ENCODE assay signal across 2 cellular contexts in genomic region chr12:122205590-122205925, GRCh38.
TF ChIP-seq lines count a peak whose summit lies in the region.

No MANE protein-coding gene starts in this region.

TF ChIP-seq in IMR-90, 13 proteins besides CTCF, POLR2A, EP300 and RAD21:
- TF ChIP-seq MAFK (IDR thresholded peaks at IDR 0.05; ENCODE audit: low read depth, low read length) (no peak), MXI1 (IDR thresholded peaks at IDR 0.05; ENCODE audit: borderline replicate concordance, low read depth, low read length) (no peak), MAZ (IDR thresholded peaks at IDR 0.05; ENCODE audit: borderline replicate concordance, low read depth, low read length) (no peak), BHLHE40 (IDR thresholded peaks at IDR 0.05; ENCODE audit: low read depth, low read length) (no peak), USF2 (IDR thresholded peaks at IDR 0.05; ENCODE audit: low read depth, low read length) (no peak), RFX5 (IDR thresholded peaks at IDR 0.05; ENCODE audit: low read depth, low read length) (no peak), SMC3 (IDR thresholded peaks at IDR 0.05; ENCODE audit: low read depth, low read length) (no peak), FOS (IDR thresholded peaks at IDR 0.05; ENCODE audit: low read depth, low read length) (no peak), CHD1 (IDR thresholded peaks at IDR 0.05; ENCODE audit: low read depth, low read length) (no peak), ELK1 (IDR thresholded peaks at IDR 0.05; ENCODE audit: borderline replicate concordance, low read depth, low read length) (no peak), RCOR1 (IDR thresholded peaks at IDR 0.05; ENCODE audit: insufficient replicate concordance, low read length) (no peak), NFE2L2 (IDR thresholded peaks at IDR 0.05; ENCODE audit: low read depth, low read length) (no peak), CEBPB (IDR thresholded peaks at IDR 0.05; ENCODE audit: low read depth, low read length) (no peak)

TF ChIP-seq in H1, 55 proteins besides CTCF, POLR2A, EP300 and RAD21:
- TF ChIP-seq HDAC2 (IDR thresholded peaks at IDR 0.05; ENCODE audit: borderline replicate concordance in 1 of 2, low read depth in 2 of 2, low read length in 2 of 2) (no peak), SIRT6 (IDR thresholded peaks at IDR 0.05; ENCODE audit: low read length) (no peak), CTBP2 (IDR thresholded peaks at IDR 0.05; ENCODE audit: borderline replicate concordance, insufficient read depth, insufficient read length, low read length) (no peak), ATF3 (IDR thresholded peaks at IDR 0.05; ENCODE audit: insufficient read depth, low read depth, low read length) (no peak), TAF7 (optimal IDR thresholded peaks at IDR 0.05; ENCODE audit: borderline replicate concordance, low read depth, low read length) (no peak), JUND (IDR thresholded peaks at IDR 0.05; ENCODE audit: low read length) (no peak), POLR2AphosphoS5 (IDR thresholded peaks at IDR 0.05; ENCODE audit: low read depth, low read length) (peak; percentile 13; the same call in 1 of the 2 replicates), CEBPB (IDR thresholded peaks at IDR 0.05; ENCODE audit: low read depth, low read length) (no peak), EZH2 (IDR thresholded peaks at IDR 0.05; ENCODE audit: low read depth, low read length, severe bottlenecking) (no peak)
TF ChIP-seq in H1: peak in this region for 1.
